1 cellular context compared by ENCODE assay signal in the genomic region with DNA sequence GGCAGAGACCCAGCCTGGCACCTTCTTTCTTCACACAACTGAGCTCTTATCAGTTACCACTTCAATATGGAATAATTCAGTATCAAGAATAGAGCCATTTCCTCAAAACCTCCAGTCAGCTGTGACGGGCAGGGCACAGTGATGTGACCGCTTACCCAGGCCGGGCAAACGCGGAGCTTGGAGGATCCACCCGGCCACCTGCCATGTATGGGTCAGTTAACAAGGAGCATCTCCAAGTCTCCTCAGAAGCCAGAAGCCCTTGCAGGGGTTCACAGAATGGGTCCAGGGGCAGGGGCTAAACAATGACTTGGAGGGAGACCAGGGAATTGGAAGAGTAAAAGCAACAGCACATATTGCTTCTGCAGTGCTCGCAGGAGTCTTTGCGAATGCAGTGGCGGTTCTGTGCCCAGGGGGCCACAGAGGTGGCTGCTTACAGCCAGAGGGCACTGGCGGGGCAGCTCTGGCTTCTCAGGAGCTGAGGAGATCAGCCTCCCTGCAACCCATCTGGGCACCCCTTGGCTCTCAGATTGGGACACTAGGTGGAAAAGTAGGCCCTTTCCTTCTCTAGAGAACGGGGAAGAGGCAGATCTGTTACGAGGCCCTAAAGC.
TF ChIP-seq lines count a peak whose summit lies in the region.

No MANE protein-coding gene starts in this region.

TF ChIP-seq in WTC11, 78 proteins besides CTCF, POLR2A, EP300 and RAD21 (continued from another document):
- TF ChIP-seq, protein P1, sequence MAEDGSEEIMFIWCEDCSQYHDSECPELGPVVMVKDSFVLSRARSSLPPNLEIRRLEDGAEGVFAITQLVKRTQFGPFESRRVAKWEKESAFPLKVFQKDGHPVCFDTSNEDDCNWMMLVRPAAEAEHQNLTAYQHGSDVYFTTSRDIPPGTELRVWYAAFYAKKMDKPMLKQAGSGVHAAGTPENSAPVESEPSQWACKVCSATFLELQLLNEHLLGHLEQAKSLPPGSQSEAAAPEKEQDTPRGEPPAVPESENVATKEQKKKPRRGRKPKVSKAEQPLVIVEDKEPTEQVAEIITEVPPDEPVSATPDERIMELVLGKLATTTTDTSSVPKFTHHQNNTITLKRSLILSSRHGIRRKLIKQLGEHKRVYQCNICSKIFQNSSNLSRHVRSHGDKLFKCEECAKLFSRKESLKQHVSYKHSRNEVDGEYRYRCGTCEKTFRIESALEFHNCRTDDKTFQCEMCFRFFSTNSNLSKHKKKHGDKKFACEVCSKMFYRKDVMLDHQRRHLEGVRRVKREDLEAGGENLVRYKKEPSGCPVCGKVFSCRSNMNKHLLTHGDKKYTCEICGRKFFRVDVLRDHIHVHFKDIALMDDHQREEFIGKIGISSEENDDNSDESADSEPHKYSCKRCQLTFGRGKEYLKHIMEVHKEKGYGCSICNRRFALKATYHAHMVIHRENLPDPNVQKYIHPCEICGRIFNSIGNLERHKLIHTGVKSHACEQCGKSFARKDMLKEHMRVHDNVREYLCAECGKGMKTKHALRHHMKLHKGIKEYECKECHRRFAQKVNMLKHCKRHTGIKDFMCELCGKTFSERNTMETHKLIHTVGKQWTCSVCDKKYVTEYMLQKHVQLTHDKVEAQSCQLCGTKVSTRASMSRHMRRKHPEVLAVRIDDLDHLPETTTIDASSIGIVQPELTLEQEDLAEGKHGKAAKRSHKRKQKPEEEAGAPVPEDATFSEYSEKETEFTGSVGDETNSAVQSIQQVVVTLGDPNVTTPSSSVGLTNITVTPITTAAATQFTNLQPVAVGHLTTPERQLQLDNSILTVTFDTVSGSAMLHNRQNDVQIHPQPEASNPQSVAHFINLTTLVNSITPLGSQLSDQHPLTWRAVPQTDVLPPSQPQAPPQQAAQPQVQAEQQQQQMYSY (CRISPR knock-in tag; IDR thresholded peaks at IDR 0.05) = no peak
TF ChIP-seq in WTC11: peak in this region for 0.
